ENCODE assay signal across 9 cellular contexts in the genomic region with DNA sequence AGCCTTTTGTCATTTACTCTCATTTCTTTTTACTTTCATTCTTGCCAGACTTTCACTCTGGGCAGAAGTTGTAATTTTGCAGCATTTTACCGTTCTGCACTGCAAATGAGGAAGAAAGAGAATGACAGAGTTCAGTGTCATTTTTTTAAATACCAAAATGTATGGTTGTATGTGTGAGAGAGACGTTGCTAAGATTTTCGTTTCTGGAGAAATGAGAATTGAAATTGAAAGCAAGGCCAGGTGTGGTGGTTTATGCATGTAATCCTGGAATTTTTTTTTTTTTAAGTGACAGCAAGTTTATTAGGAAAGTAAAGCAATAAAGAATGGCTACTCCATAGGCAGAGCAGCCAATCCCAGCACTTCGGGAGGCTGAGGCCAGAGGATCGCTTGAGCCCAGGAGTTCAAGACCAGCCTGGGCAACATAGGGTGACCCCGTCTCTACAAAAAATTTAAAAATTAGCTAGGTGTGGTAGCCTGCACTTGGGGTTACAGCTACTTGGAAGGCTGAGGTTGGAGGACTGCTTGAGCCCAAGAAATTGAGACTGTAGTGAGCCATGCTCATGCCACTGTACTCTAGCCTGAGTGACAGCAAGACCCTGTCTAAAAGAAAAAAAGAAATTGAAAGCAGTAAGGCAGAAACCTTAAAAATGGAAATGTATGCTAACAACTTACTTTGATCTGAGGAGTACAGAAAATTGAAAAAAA. TPM values are rescaled to one million over a fixed set of nuclear protein-coding genes. Genes with fewer than 3 reads are reported as not detected.
DNase-seq lines count a peak whose midpoint lies in the region; ATAC-seq and TF ChIP-seq lines count a peak whose summit lies in the region.
"Had no signal": no experiment of that assay in that cellular context is flagged by ENCODE, and none has a peak within 500 bp of the region (broad histone marks: within the 10 kb centered on the region; RNA-seq: fewer than 3 reads in every experiment).

No MANE protein-coding gene starts in this region.

- no peaks in the 10 kb centered on the region for H3K36me3 ChIP-seq in psoas muscle (ENCODE audit: insufficient read depth in 1 of 2, low read depth in 1 of 2)
- H3K36me3 ChIP-seq: Peyer's patch had no signal

- no peak overlapping the region for H3K4me3 ChIP-seq in psoas muscle
- H3K4me3 ChIP-seq: Peyer's patch had no signal

- WGBS in psoas muscle, 3 donors, result 90 to 92% (median 92%) methylated on average over 6 of the region's 6 CpGs

- no peaks in the 10 kb centered on the region for H3K9me3 Mint-ChIP-seq in IgD-negative memory B cell
- peaks cover 0 to 10% (median 0%) of the 10 kb centered on the region in 9 donors for H3K9me3 Mint-ChIP-seq in naive thymus-derived CD8-positive, alpha-beta T cell
- peaks cover 9% of the 10 kb centered on the region for H3K9me3 Mint-ChIP-seq in type B pancreatic cell

- TF ChIP-seq CTCF in psoas muscle (IDR thresholded peaks at IDR 0.05), result no peak
- TF ChIP-seq CTCF in type B pancreatic cell (conservative IDR thresholded peaks at IDR 0.05), result no peak

- H3K4me1 Mint-ChIP-seq in IgD-negative memory B cell (peaks cover 63 to 69% (median 69%) of the 10 kb centered on the region in 3 donors), type B pancreatic cell (ENCODE audit: unreplicated experiment) (peaks cover 12% of the 10 kb centered on the region)
- H3K4me1 Mint-ChIP-seq in naive thymus-derived CD8-positive, alpha-beta T cell, result peaks cover 46 to 85% (median 83%) of the 10 kb centered on the region in 4 donors

- H3K9me3 ChIP-seq in psoas muscle, result no peaks in the 10 kb centered on the region
- H3K9me3 ChIP-seq: Peyer's patch had no signal

- H3K27ac Mint-ChIP-seq in IgD-negative memory B cell (peak overlapping the region; percentile 84 to 92 (median 91)), type B pancreatic cell (no peak overlapping the region)
- peak overlapping the region; percentile 67 to 92 (median 90) for H3K27ac Mint-ChIP-seq in naive thymus-derived CD8-positive, alpha-beta T cell

- peak; percentile 85 for ATAC-seq in GM18870 (IDR thresholded peaks at IDR 0.05; ENCODE audit: unreplicated experiment)
- ATAC-seq in GM21825 (IDR thresholded peaks at IDR 0.05; ENCODE audit: unreplicated experiment), result peak; percentile 80
- no peak for ATAC-seq in naive thymus-derived CD8-positive, alpha-beta T cell
- no peak for ATAC-seq in psoas muscle

- peak overlapping the region; percentile 46 to 74 (median 56) for H3K4me3 Mint-ChIP-seq in IgD-negative memory B cell
- peak overlapping the region; percentile 34 to 82 (median 66) for H3K4me3 Mint-ChIP-seq in naive thymus-derived CD8-positive, alpha-beta T cell
- no peak overlapping the region for H3K4me3 Mint-ChIP-seq in type B pancreatic cell

- H3K27ac ChIP-seq in psoas muscle, result no peak overlapping the region

- peak in 1 of 10 donors; percentile 20 for DNase-seq in naive thymus-derived CD8-positive, alpha-beta T cell
- DNase-seq in psoas muscle, result no peak
- no peak for DNase-seq in type B pancreatic cell (ENCODE audit: extremely low spot score, unreplicated experiment)
- no peak for DNase-seq in G401 (ENCODE audit: low spot score)
- DNase-seq: Peyer's patch; stimulated activated CD4-positive, alpha-beta T cell treated with anti-CD3 and anti-CD28 coated beads, Interleukin-15, amount 100 ng/mL, for 24 hours had no signal

- POLR2A ChIA-PET in naive thymus-derived CD8-positive, alpha-beta T cell (lab: Charles Lee), result interaction anchor here (7.9 kb wide), 1 partner anchor 12 kb away, joined by 84 read pairs; the partner anchor contains the start of gene DCK

- H3K4me1 ChIP-seq in psoas muscle, result no peaks in the 10 kb centered on the region

- H3K27me3 Mint-ChIP-seq in IgD-negative memory B cell (peaks cover 5% of the 10 kb centered on the region), type B pancreatic cell (no peaks in the 10 kb centered on the region)
- no peaks in the 10 kb centered on the region for H3K27me3 Mint-ChIP-seq in naive thymus-derived CD8-positive, alpha-beta T cell

- intact Hi-C loops in psoas muscle (cut with DNase I), result no loop called here

- H3K36me3 Mint-ChIP-seq in IgD-negative memory B cell (peaks cover 11% of the 10 kb centered on the region), type B pancreatic cell (peaks cover 30% of the 10 kb centered on the region)
- peaks cover 9 to 44% (median 14%) of the 10 kb centered on the region in 3 donors for H3K36me3 Mint-ChIP-seq in naive thymus-derived CD8-positive, alpha-beta T cell

- H3K27me3 ChIP-seq in psoas muscle (ENCODE audit: insufficient read depth in 3 of 3, low read length in 2 of 3), result no peaks in the 10 kb centered on the region
- H3K27me3 ChIP-seq: Peyer's patch had no signal

- in situ Hi-C loops in G401 (cut with HindIII; ENCODE audit: low sequenced_read_pairs), result no loop called here

RNA-seq across cellular contexts. Expression of gene DCK, which starts 12.9 kb away (rescaled TPM):
- 112 TPM for polyA plus RNA-seq in IgD-negative memory B cell
- 10 to 100 TPM; 61.9 to 65.4 TPM for total RNA-seq in naive thymus-derived CD8-positive, alpha-beta T cell
- polyA plus RNA-seq in naive thymus-derived CD8-positive, alpha-beta T cell, result 100 to 1,000 TPM in 1 of 3 donors, 10 to 100 TPM in 2; 83.8 to 100 (median 93.1) TPM
- total RNA-seq in psoas muscle, result 1 to 10 TPM; 4.5 to 6.9 (median 5.8) TPM
- polyA plus RNA-seq in psoas muscle, result 10 to 100 TPM in 1 of 3 donors, 1 to 10 TPM in 2; 4.3 to 12.9 (median 6.9) TPM
- total RNA-seq in type B pancreatic cell (ENCODE audit: low replicate concordance), result 14.9 and 15.5 TPM in 2 replicates
- 22.2 and 26.8 TPM in 2 replicates for total RNA-seq in G401 (2014; rRNA removed; shearing (Covaris generic))

Comparison
In these comparisons a context has a peak if more than half of its experiments do, and no peak if none do; other contexts are left out.
1. ATAC-seq: peak in GM18870 (single experiment) and GM21825 (single experiment); none in naive thymus-derived CD8-positive, alpha-beta T cell (0 of 2) and psoas muscle (0 of 4).